ENCODE assay signal across 8 cellular contexts in the genomic region with DNA sequence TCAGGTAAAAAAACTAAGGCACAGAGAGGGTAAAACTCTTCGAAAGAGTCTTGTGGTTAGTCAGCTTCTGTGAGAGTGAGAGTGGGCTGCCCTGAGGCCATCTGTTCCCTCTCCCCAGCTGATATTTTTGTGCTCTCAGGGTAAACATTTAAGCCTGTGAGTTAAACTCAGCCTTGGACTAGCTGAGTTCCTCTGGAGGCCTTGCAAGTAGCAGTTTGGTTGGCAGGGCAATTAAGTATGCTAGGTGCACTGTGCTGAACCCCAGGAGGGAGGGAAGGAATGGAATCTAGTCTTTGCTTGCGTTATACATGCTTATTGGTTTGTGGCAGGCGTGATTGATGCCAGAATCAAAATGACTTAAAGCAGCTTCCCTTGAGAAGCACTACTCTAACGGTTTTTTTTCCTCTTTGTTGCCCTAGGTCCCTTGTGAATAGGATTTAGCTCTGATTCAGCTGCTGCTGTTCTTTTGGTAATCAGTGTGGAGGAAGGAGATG.
DNase-seq lines count a peak whose midpoint lies in the region; ATAC-seq and TF ChIP-seq lines count a peak whose summit lies in the region.
"Had no signal": no experiment of that assay in that cellular context is flagged by ENCODE, and none has a peak within 500 bp of the region (broad histone marks: within the 10 kb centered on the region; RNA-seq: fewer than 3 reads in every experiment).

No MANE protein-coding gene starts in this region.

- no peaks in the 10 kb centered on the region for H3K36me3 ChIP-seq in upper lobe of left lung
- H3K36me3 ChIP-seq: SJSA1 had no signal

- ATAC-seq in GM19023 (IDR thresholded peaks at IDR 0.05; ENCODE audit: unreplicated experiment) (peak; percentile 61), HG02798 (IDR thresholded peaks at IDR 0.05; ENCODE audit: poor library complexity, unreplicated experiment) (peak; percentile 70), upper lobe of left lung (ENCODE audit: low FRiP score in 2 of 2) (no peak)

- peaks cover 5 to 10% (median 8%) of the 10 kb centered on the region in 4 donors for H3K4me1 ChIP-seq in upper lobe of left lung
- H3K4me1 ChIP-seq: SJSA1 had no signal

- no peaks in the 10 kb centered on the region for H3K9me3 ChIP-seq in upper lobe of left lung
- H3K9me3 ChIP-seq: SJSA1 had no signal

- no peak overlapping the region for H3K27ac ChIP-seq in upper lobe of left lung
- H3K27ac ChIP-seq: SJSA1 had no signal

- no peak for TF ChIP-seq EP300 in upper lobe of left lung (IDR thresholded peaks at IDR 0.05)

- 68 to 72% methylated on average over 4 of the region's 4 CpGs for WGBS in upper lobe of left lung, 2 donors

- no peak for TF ChIP-seq POLR2A in upper lobe of left lung (IDR thresholded peaks at IDR 0.05)

- H3K4me3 ChIP-seq in upper lobe of left lung = no peak overlapping the region
- H3K4me3 ChIP-seq: SJSA1 had no signal

- no peaks in the 10 kb centered on the region for H3K27me3 ChIP-seq in upper lobe of left lung
- H3K27me3 ChIP-seq: SJSA1 had no signal

- TF ChIP-seq CTCF in upper lobe of left lung (IDR thresholded peaks at IDR 0.05) = no peak

- DNase-seq in NCI-H69 (lab: John Stamatoyannopoulos, UW) (peak; percentile 93), putamen (ENCODE audit: low spot score) (peak; percentile 26), DMS153 treated with DMSO at 0.1 percent for 48 hours (lab: John Stamatoyannopoulos, UW; ENCODE audit: unreplicated experiment) (no peak), upper lobe of left lung (no peak), cerebellar nuclear complex (lab: John Stamatoyannopoulos, UW) (no peak)

Comparison
In these comparisons a context has a peak if more than half of its experiments do, and no peak if none do; other contexts are left out.
1. ATAC-seq: peak in GM19023 (single experiment) and HG02798 (single experiment); none in upper lobe of left lung (0 of 2).
2. DNase-seq: peak in NCI-H69 (single experiment) and putamen (single experiment); none in DMS153 treated with DMSO at 0.1 percent for 48 hours (single experiment), upper lobe of left lung (0 of 2) and cerebellar nuclear complex (0 of 2).